Comparison of ENCODE assay signal across 9 cellular contexts in genomic region chr10:5546891-5547683, GRCh38. TPM values are rescaled to one million over a fixed set of nuclear protein-coding genes. Genes with fewer than 3 reads are reported as not detected.
A peak's percentile ranks its signal among the peaks of the same experiment; 100 is the strongest.
DNase-seq lines count a peak whose midpoint lies in the region; ATAC-seq and TF ChIP-seq lines count a peak whose summit lies in the region.
"Had no signal": no experiment of that assay in that cellular context is flagged by ENCODE, and none has a peak within 500 bp of the region (broad histone marks: within the 10 kb centered on the region; RNA-seq: fewer than 3 reads in every experiment).

No MANE protein-coding gene starts in this region.

- H3K36me3 Mint-ChIP-seq in endothelial cell (ENCODE audit: low read depth, unreplicated experiment) = no peaks in the 10 kb centered on the region

- H3K27me3 Mint-ChIP-seq in endothelial cell (ENCODE audit: unreplicated experiment) = peaks cover 6% of the 10 kb centered on the region

- H3K4me3 Mint-ChIP-seq in endothelial cell (ENCODE audit: unreplicated experiment) = no peak overlapping the region
- H3K4me3 Mint-ChIP-seq: activated T-cell treated with anti-CD3 and anti-CD28 coated beads, Interleukin-2, amount 50 U/mL, for 72 hours had no signal

- H3K27ac ChIP-seq in BLaER1 = no peak overlapping the region
- H3K27ac ChIP-seq in muscle layer of duodenum (ENCODE audit: low read length) = peak overlapping the region; percentile 95

- DNase-seq in NCI-H2196 treated with DMSO at 0.1 percent for 48 hours (lab: John Stamatoyannopoulos, UW; ENCODE audit: unreplicated experiment) (peak; percentile 39), endothelial cell (ENCODE audit: low spot score) (no peak), dedifferentiated amniotic fluid mesenchymal stem cell (ENCODE audit: extremely low spot score) (no peak), NCI-H1417 treated with DMSO at 0.1 percent for 48 hours (lab: John Stamatoyannopoulos, UW) (no peak), GM03348 (ENCODE audit: low spot score) (no peak)
- DNase-seq: activated T-cell treated with anti-CD3 and anti-CD28 coated beads, Interleukin-2, amount 50 U/mL, for 72 hours had no signal

- H4K20me1 ChIP-seq in BLaER1 = no peaks in the 10 kb centered on the region

- H3K9me3 ChIP-seq in BLaER1 = peaks cover 7% of the 10 kb centered on the region; the same call in 1 of the 2 replicates
- H3K9me3 ChIP-seq in muscle layer of duodenum (ENCODE audit: control insufficient read depth in 1 of 2, low read length in 2 of 2) = peaks cover 6% of the 10 kb centered on the region in 2 donors

- H3K27me3 ChIP-seq in BLaER1 = no peaks in the 10 kb centered on the region
- H3K27me3 ChIP-seq in muscle layer of duodenum (ENCODE audit: low read depth, low read length) = no peaks in the 10 kb centered on the region

- no peaks in the 10 kb centered on the region for H3K9me3 Mint-ChIP-seq in endothelial cell (ENCODE audit: unreplicated experiment)

- no peak for TF ChIP-seq CTCF in endothelial cell (IDR thresholded peaks at IDR 0.05; ENCODE audit: unreplicated experiment)

- peaks cover 6% of the 10 kb centered on the region for H3K4me1 Mint-ChIP-seq in endothelial cell (ENCODE audit: unreplicated experiment)

- no peaks in the 10 kb centered on the region for H3K36me3 ChIP-seq in BLaER1
- no peaks in the 10 kb centered on the region for H3K36me3 ChIP-seq in muscle layer of duodenum (ENCODE audit: control insufficient read depth in 1 of 2, insufficient read depth in 2 of 2, low read length in 2 of 2)

- H3K4me3 ChIP-seq in BLaER1 = no peak overlapping the region
- peak overlapping the region; percentile 51 to 55 for H3K4me3 ChIP-seq in muscle layer of duodenum (ENCODE audit: low read depth in 1 of 2, low read length in 2 of 2)

- peak overlapping the region; percentile 36 for H3K27ac Mint-ChIP-seq in endothelial cell (ENCODE audit: unreplicated experiment)
- H3K27ac Mint-ChIP-seq: activated T-cell treated with anti-CD3 and anti-CD28 coated beads, Interleukin-2, amount 50 U/mL, for 72 hours had no signal

- peak overlapping the region; percentile 62; the same call in 1 of the 2 replicates for H3K4me2 ChIP-seq in BLaER1

- H3K4me1 ChIP-seq in BLaER1 = peaks cover 14% of the 10 kb centered on the region
- peaks cover 12 to 23% of the 10 kb centered on the region in 2 donors for H3K4me1 ChIP-seq in muscle layer of duodenum (ENCODE audit: control insufficient read depth in 1 of 2, insufficient read depth in 2 of 2, low read length in 2 of 2)

- ATAC-seq in GM18858 (IDR thresholded peaks at IDR 0.05; ENCODE audit: unreplicated experiment) = no peak
- ATAC-seq: activated T-cell treated with anti-CD3 and anti-CD28 coated beads, Interleukin-2, amount 50 U/mL, for 72 hours had no signal

- no peak overlapping the region for H3K9ac ChIP-seq in BLaER1

RNA-seq across cellular contexts. Expression of gene CALML3, which starts 22.3 kb away (rescaled TPM):
- total RNA-seq in endothelial cell (ENCODE audit: unreplicated experiment) = not detected
- total RNA-seq: activated T-cell treated with anti-CD3 and anti-CD28 coated beads, Interleukin-2, amount 50 U/mL, for 72 hours had no signal

RNA-seq across cellular contexts. Expression of gene CALML5, which starts 47.7 kb away (rescaled TPM):
- total RNA-seq in endothelial cell (ENCODE audit: unreplicated experiment) = not detected
- total RNA-seq: activated T-cell treated with anti-CD3 and anti-CD28 coated beads, Interleukin-2, amount 50 U/mL, for 72 hours had no signal
